Comparison of ENCODE assay signal across 2 cellular contexts in genomic region chr20:51020657-51021056, GRCh38.
TF ChIP-seq lines count a peak whose summit lies in the region.

No MANE protein-coding gene starts in this region.

TF ChIP-seq in GM23338, 12 proteins besides CTCF, POLR2A, EP300 and RAD21:
- TF ChIP-seq NANOG (IDR thresholded peaks at IDR 0.05; ENCODE audit: borderline replicate concordance): no peak
- TF ChIP-seq EZH2 (IDR thresholded peaks at IDR 0.05; ENCODE audit: low read depth, unreplicated experiment): no peak
- TF ChIP-seq STAT1 (IDR thresholded peaks at IDR 0.05; ENCODE audit: unreplicated experiment): no peak
- no peak for TF ChIP-seq ZNF462 (CRISPR knock-in tag; IDR thresholded peaks at IDR 0.05)
- no peak for TF ChIP-seq EZH2phosphoT487 (IDR thresholded peaks at IDR 0.05; ENCODE audit: unreplicated experiment)
- TF ChIP-seq REST (IDR thresholded peaks at IDR 0.05; ENCODE audit: unreplicated experiment): no peak
- TF ChIP-seq CREB1 (CRISPR knock-in tag; IDR thresholded peaks at IDR 0.05; ENCODE audit: low read depth): no peak
- no peak for TF ChIP-seq POLR2AphosphoS5 (IDR thresholded peaks at IDR 0.05; ENCODE audit: low read depth)
- TF ChIP-seq ZNF114 (CRISPR knock-in tag; IDR thresholded peaks at IDR 0.05): no peak
- no peak for TF ChIP-seq ZNF331 (CRISPR knock-in tag; IDR thresholded peaks at IDR 0.05; ENCODE audit: low read depth)
- TF ChIP-seq ETS1 (IDR thresholded peaks at IDR 0.05): no peak
- TF ChIP-seq JUNB (IDR thresholded peaks at IDR 0.05; ENCODE audit: unreplicated experiment): no peak

TF ChIP-seq in H1, 55 proteins besides CTCF, POLR2A, EP300 and RAD21:
- TF ChIP-seq BACH1 (IDR thresholded peaks at IDR 0.05; ENCODE audit: low read length) (no peak), SP2 (IDR thresholded peaks at IDR 0.05; ENCODE audit: low read length) (no peak), SRF (IDR thresholded peaks at IDR 0.05; ENCODE audit: low read depth, low read length) (no peak), KDM4A (IDR thresholded peaks at IDR 0.05; ENCODE audit: low read depth, low read length, severe bottlenecking) (no peak), CBX8 (IDR thresholded peaks at IDR 0.05; ENCODE audit: borderline replicate concordance, low read depth, low read length) (no peak), CHD2 (IDR thresholded peaks at IDR 0.05; ENCODE audit: low read length) (no peak), SP4 (IDR thresholded peaks at IDR 0.05; ENCODE audit: low read length) (no peak), ZNF274 (IDR thresholded peaks at IDR 0.05; ENCODE audit: borderline replicate concordance, extremely low read depth, low read length) (no peak), SIRT6 (IDR thresholded peaks at IDR 0.05; ENCODE audit: low read length) (no peak), RNF2 (IDR thresholded peaks at IDR 0.05; ENCODE audit: borderline replicate concordance, low read depth, low read length, missing control alignments, poor library complexity, severe bottlenecking) (no peak), EZH2 (IDR thresholded peaks at IDR 0.05; ENCODE audit: low read depth, low read length, severe bottlenecking) (no peak), POU5F1 (IDR thresholded peaks at IDR 0.05; ENCODE audit: low read depth, low read length) (no peak), GABPA (IDR thresholded peaks at IDR 0.05; ENCODE audit: borderline replicate concordance, insufficient read depth, low read length) (no peak), MAFK (IDR thresholded peaks at IDR 0.05; ENCODE audit: low read depth, low read length) (no peak)
